ENCODE assay signal across 1 cellular context in the genomic region with DNA sequence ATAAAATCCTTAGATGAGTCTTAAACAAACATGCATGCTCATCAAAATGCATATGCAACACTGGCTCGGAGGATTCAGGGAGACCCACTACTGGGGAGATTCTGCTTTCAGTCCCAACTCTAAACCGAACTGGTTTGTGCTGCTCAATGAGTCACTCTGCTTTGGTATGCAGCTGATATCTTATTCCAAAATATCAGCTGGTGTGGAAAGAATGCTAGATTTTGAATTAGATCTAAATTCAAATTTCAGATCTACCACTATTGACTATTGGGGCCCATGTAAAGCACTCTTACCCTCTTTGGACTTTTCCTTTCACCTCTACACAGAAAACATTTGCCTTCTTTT.
TF ChIP-seq lines count a peak whose summit lies in the region.

No MANE protein-coding gene starts in this region.

TF ChIP-seq in SK-N-SH treated with all-trans-retinoic acid at 6 μM for 48 hours, 23 proteins besides CTCF, POLR2A, EP300 and RAD21 (continued from another document):
- TF ChIP-seq, protein P1, sequence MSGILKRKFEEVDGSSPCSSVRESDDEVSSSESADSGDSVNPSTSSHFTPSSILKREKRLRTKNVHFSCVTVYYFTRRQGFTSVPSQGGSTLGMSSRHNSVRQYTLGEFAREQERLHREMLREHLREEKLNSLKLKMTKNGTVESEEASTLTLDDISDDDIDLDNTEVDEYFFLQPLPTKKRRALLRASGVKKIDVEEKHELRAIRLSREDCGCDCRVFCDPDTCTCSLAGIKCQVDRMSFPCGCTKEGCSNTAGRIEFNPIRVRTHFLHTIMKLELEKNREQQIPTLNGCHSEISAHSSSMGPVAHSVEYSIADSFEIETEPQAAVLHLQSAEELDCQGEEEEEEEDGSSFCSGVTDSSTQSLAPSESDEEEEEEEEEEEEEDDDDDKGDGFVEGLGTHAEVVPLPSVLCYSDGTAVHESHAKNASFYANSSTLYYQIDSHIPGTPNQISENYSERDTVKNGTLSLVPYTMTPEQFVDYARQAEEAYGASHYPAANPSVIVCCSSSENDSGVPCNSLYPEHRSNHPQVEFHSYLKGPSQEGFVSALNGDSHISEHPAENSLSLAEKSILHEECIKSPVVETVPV (CRISPR knock-in tag; IDR thresholded peaks at IDR 0.05): no peak
- TF ChIP-seq BACH2 (CRISPR knock-in tag; IDR thresholded peaks at IDR 0.05; ENCODE audit: borderline replicate concordance): no peak
- TF ChIP-seq, protein P2, sequence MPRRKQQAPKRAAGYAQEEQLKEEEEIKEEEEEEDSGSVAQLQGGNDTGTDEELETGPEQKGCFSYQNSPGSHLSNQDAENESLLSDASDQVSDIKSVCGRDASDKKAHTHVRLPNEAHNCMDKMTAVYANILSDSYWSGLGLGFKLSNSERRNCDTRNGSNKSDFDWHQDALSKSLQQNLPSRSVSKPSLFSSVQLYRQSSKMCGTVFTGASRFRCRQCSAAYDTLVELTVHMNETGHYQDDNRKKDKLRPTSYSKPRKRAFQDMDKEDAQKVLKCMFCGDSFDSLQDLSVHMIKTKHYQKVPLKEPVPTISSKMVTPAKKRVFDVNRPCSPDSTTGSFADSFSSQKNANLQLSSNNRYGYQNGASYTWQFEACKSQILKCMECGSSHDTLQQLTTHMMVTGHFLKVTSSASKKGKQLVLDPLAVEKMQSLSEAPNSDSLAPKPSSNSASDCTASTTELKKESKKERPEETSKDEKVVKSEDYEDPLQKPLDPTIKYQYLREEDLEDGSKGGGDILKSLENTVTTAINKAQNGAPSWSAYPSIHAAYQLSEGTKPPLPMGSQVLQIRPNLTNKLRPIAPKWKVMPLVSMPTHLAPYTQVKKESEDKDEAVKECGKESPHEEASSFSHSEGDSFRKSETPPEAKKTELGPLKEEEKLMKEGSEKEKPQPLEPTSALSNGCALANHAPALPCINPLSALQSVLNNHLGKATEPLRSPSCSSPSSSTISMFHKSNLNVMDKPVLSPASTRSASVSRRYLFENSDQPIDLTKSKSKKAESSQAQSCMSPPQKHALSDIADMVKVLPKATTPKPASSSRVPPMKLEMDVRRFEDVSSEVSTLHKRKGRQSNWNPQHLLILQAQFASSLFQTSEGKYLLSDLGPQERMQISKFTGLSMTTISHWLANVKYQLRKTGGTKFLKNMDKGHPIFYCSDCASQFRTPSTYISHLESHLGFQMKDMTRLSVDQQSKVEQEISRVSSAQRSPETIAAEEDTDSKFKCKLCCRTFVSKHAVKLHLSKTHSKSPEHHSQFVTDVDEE (CRISPR knock-in tag; IDR thresholded peaks at IDR 0.05): no peak
- no peak for TF ChIP-seq ESRRG (CRISPR knock-in tag; IDR thresholded peaks at IDR 0.05)
- TF ChIP-seq, protein P3, sequence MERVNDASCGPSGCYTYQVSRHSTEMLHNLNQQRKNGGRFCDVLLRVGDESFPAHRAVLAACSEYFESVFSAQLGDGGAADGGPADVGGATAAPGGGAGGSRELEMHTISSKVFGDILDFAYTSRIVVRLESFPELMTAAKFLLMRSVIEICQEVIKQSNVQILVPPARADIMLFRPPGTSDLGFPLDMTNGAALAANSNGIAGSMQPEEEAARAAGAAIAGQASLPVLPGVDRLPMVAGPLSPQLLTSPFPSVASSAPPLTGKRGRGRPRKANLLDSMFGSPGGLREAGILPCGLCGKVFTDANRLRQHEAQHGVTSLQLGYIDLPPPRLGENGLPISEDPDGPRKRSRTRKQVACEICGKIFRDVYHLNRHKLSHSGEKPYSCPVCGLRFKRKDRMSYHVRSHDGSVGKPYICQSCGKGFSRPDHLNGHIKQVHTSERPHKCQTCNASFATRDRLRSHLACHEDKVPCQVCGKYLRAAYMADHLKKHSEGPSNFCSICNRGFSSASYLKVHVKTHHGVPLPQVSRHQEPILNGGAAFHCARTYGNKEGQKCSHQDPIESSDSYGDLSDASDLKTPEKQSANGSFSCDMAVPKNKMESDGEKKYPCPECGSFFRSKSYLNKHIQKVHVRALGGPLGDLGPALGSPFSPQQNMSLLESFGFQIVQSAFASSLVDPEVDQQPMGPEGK (CRISPR knock-in tag; IDR thresholded peaks at IDR 0.05; ENCODE audit: borderline replicate concordance): no peak
- TF ChIP-seq, protein P4, sequence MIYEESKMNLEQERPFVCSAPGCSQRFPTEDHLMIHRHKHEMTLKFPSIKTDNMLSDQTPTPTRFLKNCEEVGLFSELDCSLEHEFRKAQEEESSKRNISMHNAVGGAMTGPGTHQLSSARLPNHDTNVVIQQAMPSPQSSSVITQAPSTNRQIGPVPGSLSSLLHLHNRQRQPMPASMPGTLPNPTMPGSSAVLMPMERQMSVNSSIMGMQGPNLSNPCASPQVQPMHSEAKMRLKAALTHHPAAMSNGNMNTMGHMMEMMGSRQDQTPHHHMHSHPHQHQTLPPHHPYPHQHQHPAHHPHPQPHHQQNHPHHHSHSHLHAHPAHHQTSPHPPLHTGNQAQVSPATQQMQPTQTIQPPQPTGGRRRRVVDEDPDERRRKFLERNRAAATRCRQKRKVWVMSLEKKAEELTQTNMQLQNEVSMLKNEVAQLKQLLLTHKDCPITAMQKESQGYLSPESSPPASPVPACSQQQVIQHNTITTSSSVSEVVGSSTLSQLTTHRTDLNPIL (CRISPR knock-in tag; IDR thresholded peaks at IDR 0.05; ENCODE audit: low read depth): no peak
- TF ChIP-seq GLIS3 (CRISPR knock-in tag; IDR thresholded peaks at IDR 0.05): no peak
- no peak for TF ChIP-seq ARNTL (CRISPR knock-in tag; IDR thresholded peaks at IDR 0.05; ENCODE audit: borderline replicate concordance, low read depth)
TF ChIP-seq in SK-N-SH treated with all-trans-retinoic acid at 6 μM for 48 hours: peak in this region for 0.
